Comparison of ENCODE assay signal across 14 cellular contexts in genomic region chr1:171221665-171222591, GRCh38. TPM values are rescaled to one million over a fixed set of nuclear protein-coding genes. Genes with fewer than 3 reads are reported as not detected.
DNase-seq lines count a peak whose midpoint lies in the region; ATAC-seq and TF ChIP-seq lines count a peak whose summit lies in the region.
"Had no signal": no experiment of that assay in that cellular context is flagged by ENCODE, and none has a peak within 500 bp of the region (broad histone marks: within the 10 kb centered on the region; RNA-seq: fewer than 3 reads in every experiment).

No MANE protein-coding gene starts in this region.

- no peaks in the 10 kb centered on the region for H3K79me2 ChIP-seq in hepatocyte

- H3K27me3 ChIP-seq in hepatocyte (no peaks in the 10 kb centered on the region), gastrocnemius medialis (no peaks in the 10 kb centered on the region), transverse colon (no peaks in the 10 kb centered on the region)

- peak overlapping the region; percentile 5 for H2AFZ ChIP-seq in hepatocyte

- no peak for ATAC-seq in gastrocnemius medialis
- ATAC-seq: activated CD8-positive, alpha-beta memory T cell treated with anti-CD3 and anti-CD28 coated beads, Interleukin-2, amount 10 ng/mL, durations not matched to agents 7 days and 5 days; T-cell had no signal

- H3K4me3 Mint-ChIP-seq in HFFc6: 0 out of 2 replicates have a peak overlapping the region, but pooled peaks have one; percentile 6
- no peak overlapping the region for H3K4me3 Mint-ChIP-seq in activated T-cell treated with anti-CD3 and anti-CD28 coated beads, Interleukin-2, amount 50 U/mL, for 24 hours
- H3K4me3 Mint-ChIP-seq: activated CD8-positive, alpha-beta memory T cell treated with anti-CD3 and anti-CD28 coated beads, Interleukin-2, amount 10 ng/mL, durations not matched to agents 7 days and 5 days; central memory CD8-positive, alpha-beta T cell; T-cell had no signal

- H3K27me3 Mint-ChIP-seq in HFFc6 (ENCODE audit: insufficient read depth): no peaks in the 10 kb centered on the region
- peaks cover 16% of the 10 kb centered on the region for H3K27me3 Mint-ChIP-seq in activated T-cell treated with anti-CD3 and anti-CD28 coated beads, Interleukin-2, amount 50 U/mL, for 24 hours
- H3K27me3 Mint-ChIP-seq: central memory CD8-positive, alpha-beta T cell had no signal

- peak overlapping the region; percentile 67 for H3K27ac Mint-ChIP-seq in HFFc6
- H3K27ac Mint-ChIP-seq in activated T-cell treated with anti-CD3 and anti-CD28 coated beads, Interleukin-2, amount 50 U/mL, for 24 hours: no peak overlapping the region
- H3K27ac Mint-ChIP-seq: activated CD8-positive, alpha-beta memory T cell treated with anti-CD3 and anti-CD28 coated beads, Interleukin-2, amount 10 ng/mL, durations not matched to agents 7 days and 5 days; T-cell had no signal

- no peak for TF ChIP-seq POLR2A in gastrocnemius medialis (IDR thresholded peaks at IDR 0.05)
- no peak for TF ChIP-seq POLR2A in transverse colon (IDR thresholded peaks at IDR 0.05)

- no peak overlapping the region for H3K4me2 ChIP-seq in hepatocyte

- in situ Hi-C loops in astrocyte of the spinal cord (cut with HindIII; ENCODE audit: low sequenced_read_pairs): no loop called here
- in situ Hi-C loops in gastrocnemius medialis (cut with MboI; ENCODE audit: low sequenced_read_pairs in 4 of 4): loop anchor here in 1 of 4 donors (10.0 kb wide), 1 partner anchor 137 kb away; no protein-coding TSS in a partner anchor
- in situ Hi-C loops in transverse colon (cut with MboI; ENCODE audit: low pct_ligation_motif_present in 1 of 4, low pct_unique_long_range_greater_than_20kb in 1 of 4, low sequenced_read_pairs in 3 of 4): loop anchor here in 1 of 4 donors (10.0 kb wide), 1 partner anchor 137 kb away; no protein-coding TSS in a partner anchor

- no peaks in the 10 kb centered on the region for H4K20me1 ChIP-seq in hepatocyte (ENCODE audit: insufficient read depth, poor library complexity, severe bottlenecking)

- peaks cover 62% of the 10 kb centered on the region for H3K4me1 Mint-ChIP-seq in HFFc6 (ENCODE audit: low read depth)
- no peaks in the 10 kb centered on the region for H3K4me1 Mint-ChIP-seq in activated T-cell treated with anti-CD3 and anti-CD28 coated beads, Interleukin-2, amount 50 U/mL, for 24 hours (ENCODE audit: low read depth)
- H3K4me1 Mint-ChIP-seq: activated CD8-positive, alpha-beta memory T cell treated with anti-CD3 and anti-CD28 coated beads, Interleukin-2, amount 10 ng/mL, durations not matched to agents 7 days and 5 days; central memory CD8-positive, alpha-beta T cell; T-cell had no signal

- no peak for DNase-seq in HFFc6
- peak; percentile 77 for DNase-seq in astrocyte of the spinal cord (ENCODE audit: low read depth, low spot score)
- DNase-seq in hepatocyte (ENCODE audit: low spot score): no peak
- no peak for DNase-seq in gastrocnemius medialis
- DNase-seq in transverse colon: no peak
- no peak for DNase-seq in NCI-H526 (lab: John Stamatoyannopoulos, UW)
- no peak for DNase-seq in activated T-cell treated with anti-CD3 and anti-CD28 coated beads, Interleukin-2, amount 50 U/mL, for 24 hours
- DNase-seq in cerebellar cortex (ENCODE audit: low spot score): no peak
- DNase-seq: activated CD8-positive, alpha-beta memory T cell treated with anti-CD3 and anti-CD28 coated beads, Interleukin-2, amount 10 ng/mL, durations not matched to agents 7 days and 5 days; NCI-H1048; NCI-H524 treated with DMSO at 0.1 percent for 48 hours; T-cell had no signal

- no peaks in the 10 kb centered on the region for H3K9me2 ChIP-seq in hepatocyte (replicated peaks; ENCODE audit: insufficient read depth)

- intact Hi-C loops in gastrocnemius medialis (cut with DNase I; ENCODE audit: low total_unique reads): no loop called here
- intact Hi-C loops in transverse colon (cut with DNase I; ENCODE audit: low total_unique reads): no loop called here

- peaks cover 16% of the 10 kb centered on the region for H3K4me1 ChIP-seq in hepatocyte (ENCODE audit: insufficient read depth)
- H3K4me1 ChIP-seq in gastrocnemius medialis: peaks cover 0 to 8% of the 10 kb centered on the region in 2 donors
- H3K4me1 ChIP-seq in transverse colon: peaks cover 4 to 18% (median 11%) of the 10 kb centered on the region in 4 donors

- WGBS in hepatocyte (ENCODE audit: low lambda C conversion rate, missing lambda C conversion rate): 59% methylated on average over 5 of the region's 5 CpGs
- WGBS in transverse colon (ENCODE audit: low coverage in 1 of 2), 2 donors: 58 to 62% methylated on average over 2 to 5 of the region's 5 CpGs

- H3K36me3 Mint-ChIP-seq in HFFc6 (ENCODE audit: low read depth): peaks cover 14% of the 10 kb centered on the region
- no peaks in the 10 kb centered on the region for H3K36me3 Mint-ChIP-seq in activated T-cell treated with anti-CD3 and anti-CD28 coated beads, Interleukin-2, amount 50 U/mL, for 24 hours (ENCODE audit: low read depth)
- H3K36me3 Mint-ChIP-seq: activated CD8-positive, alpha-beta memory T cell treated with anti-CD3 and anti-CD28 coated beads, Interleukin-2, amount 10 ng/mL, durations not matched to agents 7 days and 5 days; T-cell had no signal

- peaks cover 9% of the 10 kb centered on the region for H3K9me3 Mint-ChIP-seq in HFFc6
- H3K9me3 Mint-ChIP-seq in activated T-cell treated with anti-CD3 and anti-CD28 coated beads, Interleukin-2, amount 50 U/mL, for 24 hours: no peaks in the 10 kb centered on the region
- H3K9me3 Mint-ChIP-seq: central memory CD8-positive, alpha-beta T cell; T-cell had no signal

- TF ChIP-seq CTCF in HFFc6 (IDR thresholded peaks at IDR 0.05) (no peak), astrocyte of the spinal cord (IDR thresholded peaks at IDR 0.05; ENCODE audit: low read depth, low read length) (no peak), hepatocyte (IDR thresholded peaks at IDR 0.05; ENCODE audit: poor library complexity) (no peak), gastrocnemius medialis (IDR thresholded peaks at IDR 0.05 in 4 of 5, conservative IDR thresholded peaks at IDR 0.05 in 1 of 5) (no peak), transverse colon (IDR thresholded peaks at IDR 0.05) (no peak)

- H3K36me3 ChIP-seq in hepatocyte (replicated peaks; ENCODE audit: insufficient read depth, low read depth): no peaks in the 10 kb centered on the region
- H3K36me3 ChIP-seq in gastrocnemius medialis: no peaks in the 10 kb centered on the region
- no peaks in the 10 kb centered on the region for H3K36me3 ChIP-seq in transverse colon

- no peak for TF ChIP-seq EP300 in transverse colon (IDR thresholded peaks at IDR 0.05; ENCODE audit: low read depth)

- no peaks in the 10 kb centered on the region for H3K9me3 ChIP-seq in hepatocyte (ENCODE audit: low read depth)
- H3K9me3 ChIP-seq in gastrocnemius medialis: no peaks in the 10 kb centered on the region
- H3K9me3 ChIP-seq in transverse colon: no peaks in the 10 kb centered on the region

- H3K27ac ChIP-seq in hepatocyte (peak overlapping the region; percentile 76), gastrocnemius medialis (peak overlapping the region; percentile 21 to 70 (median 49)), transverse colon (peak overlapping the region in 1 of 4 donors; percentile 48)

- no peak overlapping the region for H3K4me3 ChIP-seq in astrocyte of the spinal cord (ENCODE audit: low read depth, low read length)
- H3K4me3 ChIP-seq in hepatocyte: no peak overlapping the region
- H3K4me3 ChIP-seq in gastrocnemius medialis: no peak overlapping the region
- no peak overlapping the region for H3K4me3 ChIP-seq in transverse colon

RNA-seq across cellular contexts. Expression of gene FMO1, which starts 26.4 kb away (rescaled TPM):
- total RNA-seq in HFFc6 (2021; fragmentation: NEBNext Ultra II Directional; extraction: Animal tissue kit (Norgen Biotek cat#: 25700)): not detected
- total RNA-seq in hepatocyte (71.2 and 79.6 TPM in 2 replicates), gastrocnemius medialis (under 1 TPM in 1 of 4 donors, not detected in 3; 0.36 TPM), transverse colon (not detected)
- polyA plus RNA-seq in hepatocyte: 49.4 and 51.2 TPM in 2 replicates
- total RNA-seq: activated CD8-positive, alpha-beta memory T cell treated with anti-CD3 and anti-CD28 coated beads, Interleukin-2, amount 10 ng/mL, durations not matched to agents 7 days and 5 days; glomerular endothelial cell; T-cell had no signal

RNA-seq across cellular contexts. Expression of gene FMO2, which starts 36.8 kb away (rescaled TPM):
- not detected for total RNA-seq in HFFc6 (2021; fragmentation: NEBNext Ultra II Directional; extraction: Animal tissue kit (Norgen Biotek cat#: 25700))
- 0.70 and 2.0 TPM in 2 replicates for total RNA-seq in hepatocyte
- polyA plus RNA-seq in hepatocyte: not detected in 2 replicates
- 10 to 100 TPM; 13.2 to 25.1 (median 22.5) TPM for total RNA-seq in gastrocnemius medialis
- 10 to 100 TPM in 1 of 4 donors, 1 to 10 TPM in 2, not detected in 1; 3.0 to 12.5 (median 4.9) TPM for total RNA-seq in transverse colon
- total RNA-seq: activated CD8-positive, alpha-beta memory T cell treated with anti-CD3 and anti-CD28 coated beads, Interleukin-2, amount 10 ng/mL, durations not matched to agents 7 days and 5 days; glomerular endothelial cell had no signal

Comparison
In these comparisons a context has a peak if more than half of its experiments do, and no peak if none do; other contexts are left out.
1. RNA of gene FMO1, which starts 26.4 kb away (total RNA-seq): 71.2 to 79.6 TPM in hepatocyte; 0.36 TPM in gastrocnemius medialis, not detected in HFFc6 and not detected in transverse colon; every median in the first group is over 10 times any median in the second.